In genomic region chr1:149936076-149936991, GRCh38 we compare ENCODE assay signal across 8 cellular contexts. TPM values are rescaled to one million over a fixed set of nuclear protein-coding genes. Genes with fewer than 3 reads are reported as not detected.
A peak's percentile ranks its signal among the peaks of the same experiment; 100 is the strongest.
DNase-seq lines count a peak whose midpoint lies in the region; ATAC-seq, FAIRE-seq and TF ChIP-seq lines count a peak whose summit lies in the region.

Gene MTMR11, minus strand, starts transcription at chr1:149936879. Its CDS starts 232 bp downstream, at chr1:149936647.

- H3K9ac ChIP-seq in GM12878 (ENCODE audit: control insufficient read depth, insufficient read depth, low read length): peak within 1 kb of the TSS; percentile 25; the same call in 1 of the 2 replicates
- peak within 1 kb of the TSS; percentile 81 to 85 for H3K9ac ChIP-seq in stomach smooth muscle (ENCODE audit: low read length in 2 of 2)

- H3K27ac ChIP-seq in GM12878 (ENCODE audit: control insufficient read depth, insufficient read depth) (no peak within 1 kb of the TSS; the same call in 1 of the 2 replicates), stomach smooth muscle (ENCODE audit: low read length) (peak within 1 kb of the TSS; percentile 80)

- ATAC-seq in GM12878 (peak; percentile 25; the same call in 1 of the 3 replicates), GM18873 (IDR thresholded peaks at IDR 0.05; ENCODE audit: low FRiP score, unreplicated experiment) (no peak), GM18505 (IDR thresholded peaks at IDR 0.05; ENCODE audit: unreplicated experiment) (no peak)

- FAIRE-seq in HTR-8/SVneo (lab: Jason Lieb, UNC): no peak
- FAIRE-seq in GM12878 (lab: Jason Lieb, UNC): no peak

- H3K9me3 ChIP-seq in GM12878 (replicated peaks; ENCODE audit: control insufficient read depth, insufficient read depth, low read length): no peaks in the 10 kb centered on the region
- H3K9me3 ChIP-seq in stomach smooth muscle (ENCODE audit: control insufficient read depth in 2 of 2, low read length in 2 of 2): no peaks in the 10 kb centered on the region

- no peaks in the 10 kb centered on the region for H3K79me2 ChIP-seq in GM12878 (ENCODE audit: control insufficient read depth, insufficient read depth, low read length)

- RAD21 ChIA-PET in GM12878 (lab: Charles Lee; ENCODE audit: unreplicated experiment): no interaction called here

- no TSS peak for BruUV-seq in GM12878 (replicated peaks; lab: Mats Ljungman, UMichigan)

- intact Hi-C loops in GM12878 (cut with micrococcal nuclease; ENCODE audit: unreplicated experiment): no loop called here

- H3K36me3 ChIP-seq in GM12878 (ENCODE audit: control insufficient read depth in 2 of 2, insufficient read depth in 2 of 2, low read length in 1 of 2) (no peaks in the 10 kb centered on the region), stomach smooth muscle (ENCODE audit: control insufficient read depth in 2 of 2, insufficient read depth in 2 of 2, low read length in 2 of 2) (peaks cover 7 to 16% of the 10 kb centered on the region in 2 donors)

- CTCF ChIA-PET in AG04449 (lab: Yijun Ruan, JAX) (interaction anchor here (1.2 to 1.7 kb wide), 3 partner anchors 26 to 48 kb away, joined by 3 to 5 read pairs (median 3); no protein-coding TSS in a partner anchor), GM12878 (lab: Yijun Ruan, JAX) (interaction anchor here (0.6 to 2.0 kb wide), 2 partner anchors 8 to 137 kb away, joined by 3 to 5 read pairs; partner anchors contain the start of gene SF3B4)

- H3K27me3 ChIP-seq in GM12878 (replicated peaks in 1 of 2; ENCODE audit: control insufficient read depth in 2 of 2, insufficient read depth in 2 of 2, low read length in 1 of 2): no peaks in the 10 kb centered on the region
- H3K27me3 ChIP-seq in stomach smooth muscle (ENCODE audit: control insufficient read depth in 1 of 2, insufficient read depth in 2 of 2, low read length in 2 of 2): no peaks in the 10 kb centered on the region

- H3K4me1 ChIP-seq in GM12878 (ENCODE audit: control insufficient read depth, insufficient read depth, low read length) (peaks cover 20% of the 10 kb centered on the region), stomach smooth muscle (ENCODE audit: control insufficient read depth, insufficient read depth, low read length) (peaks cover 46% of the 10 kb centered on the region)

- in situ Hi-C loops in GM12878 (cut with MboI): no loop called here

- no peak for TF ChIP-seq EP300 in GM12878 (IDR thresholded peaks at IDR 0.05; ENCODE audit: borderline replicate concordance in 1 of 2, control insufficient read depth in 1 of 2, low read depth in 2 of 2, low read length in 2 of 2)

- H4K20me1 ChIP-seq in GM12878 (ENCODE audit: control insufficient read depth, insufficient read depth): no peaks in the 10 kb centered on the region

- TF ChIP-seq CTCF in AG04449 (IDR thresholded peaks at IDR 0.05; ENCODE audit: insufficient read depth, low read length, missing control alignments): no peak
- TF ChIP-seq CTCF in GM12878 (IDR thresholded peaks at IDR 0.05 in 2 of 3, conservative IDR thresholded peaks at IDR 0.05 in 1 of 3; ENCODE audit: control insufficient read depth in 2 of 3, extremely low read depth in 1 of 3, insufficient read depth in 1 of 3, low read depth in 3 of 3, low read length in 3 of 3): no peak

- DNase-seq in AG04449 (ENCODE audit: low read depth, low spot score) (no peak), HTR-8/SVneo (ENCODE audit: insufficient read length, low spot score) (peak; percentile 39), GM12878 (ENCODE audit: low read depth, low spot score) (no peak), inferior parietal cortex (ENCODE audit: extremely low spot score) (peak; percentile 51), NCI-H1436 treated with DMSO at 0.1 percent for 48 hours (lab: John Stamatoyannopoulos, UW) (no peak)

- SMC1A ChIA-PET in GM12878 (lab: Charles Lee; ENCODE audit: uncharacterized antibody, unreplicated experiment): interaction anchor here (2.6 kb wide), 1 partner anchor 7 kb away, joined by 14 read pairs; no protein-coding TSS in a partner anchor

- no peak for TF ChIP-seq POLR2A in GM12878 (IDR thresholded peaks at IDR 0.05; ENCODE audit: low read depth, low read length)
- no peak for TF ChIP-seq POLR2A in GM18505 (IDR thresholded peaks at IDR 0.05; ENCODE audit: borderline replicate concordance, extremely low read depth, insufficient read depth, insufficient read length)

- peak within 1 kb of the TSS; percentile 62 for H3K4me2 ChIP-seq in GM12878 (ENCODE audit: control insufficient read depth, insufficient read depth)

- 65% methylated on average over 19 of the region's 19 CpGs for WGBS in GM12878 (ENCODE audit: insufficient coverage, insufficient replicate concordance, low lambda C conversion rate, missing lambda C conversion rate)

- POLR2A ChIA-PET in AG04449 (lab: Yijun Ruan, JAX): interaction anchor here (1.3 kb wide), 1 partner anchor 49 kb away, joined by 4 read pairs; a partner anchor contains a TSS
- POLR2A ChIA-PET in GM12878 (lab: Charles Lee): interaction anchor here (4.0 kb wide), 1 partner anchor 7 kb away, joined by 26 read pairs; no protein-coding TSS in a partner anchor

- H2AFZ ChIP-seq in GM12878 (ENCODE audit: control insufficient read depth, low read depth, low read length): peak within 1 kb of the TSS; percentile 30; the same call in 1 of the 2 replicates

- H3K4me3 ChIP-seq in AG04449 (ENCODE audit: low read depth, low read length) (peak within 1 kb of the TSS; percentile 85), GM12878 (no peak within 1 kb of the TSS), stomach smooth muscle (ENCODE audit: low read length in 2 of 2) (peak within 1 kb of the TSS; percentile 72 to 92)

- no peak for TF ChIP-seq RAD21 in GM12878 (IDR thresholded peaks at IDR 0.05; ENCODE audit: insufficient read depth, low read depth, low read length)

TF ChIP-seq in GM12878, 131 proteins besides CTCF, POLR2A, EP300 and RAD21:
- TF ChIP-seq BCL11A (IDR thresholded peaks at IDR 0.05; ENCODE audit: low read depth, low read length) (no peak), IKZF2 (IDR thresholded peaks at IDR 0.05) (no peak), PRDM15 (CRISPR knock-in tag; IDR thresholded peaks at IDR 0.05) (no peak), POLR2AphosphoS5 (IDR thresholded peaks at IDR 0.05; ENCODE audit: low read length) (no peak)

RNA-seq across cellular contexts. Expression of gene MTMR11, which starts in this region (rescaled TPM):
- 2.2 and 3.4 TPM in 2 replicates for total RNA-seq in GM12878 (2013; cell fraction: nucleolus; rRNA removed)
- 0.51 and 0.71 TPM in 2 replicates for total RNA-seq in GM12878 (2014; rRNA removed)
- 0.51 and 0.58 TPM in 2 replicates for total RNA-seq in GM12878 (2014; rRNA removed; fragmentation: Illumina TruSeq; extraction: Trizol)
- 0.45 and 1.1 TPM in 2 replicates for total RNA-seq in GM12878 (2021)
- polyA plus RNA-seq in GM12878 (2011; ENCODE audit: low read depth): 0.14 TPM
- 0.46 and 0.52 TPM in 2 replicates for polyA plus RNA-seq in GM12878 (2011; rRNA removed)
- polyA plus RNA-seq in GM12878 (2011; cell fraction: cytosol; rRNA removed): 0.17 and 0.70 TPM in 2 replicates
- 2.7 and 3.2 TPM in 2 replicates for polyA plus RNA-seq in GM12878 (2011; cell fraction: nucleus; rRNA removed)
- polyA plus RNA-seq in GM12878 (2012): 0.35 and 0.39 TPM in 2 replicates
- 0.97 and 1.5 TPM in 2 replicates for polyA plus RNA-seq in GM12878 (2014; fragmentation: Illumina TruSeq; extraction: Trizol)
- under 1 TPM; 0.35 to 0.84 TPM for polyA plus RNA-seq in GM12878 (2014; fragmentation: Nextera tagmentation; extraction: Ambion mirVana)
- 0.95 and 1.1 TPM in 2 replicates for polyA plus RNA-seq in GM12878 (2014; rRNA removed)
- under 1 TPM; 0.70 to 0.77 TPM for polyA plus RNA-seq in GM12878 (2016; fragmentation: Nextera tagmentation; extraction: Ambion mirVana)
- polyA minus RNA-seq in GM12878 (2011; rRNA and poly(A)+ RNA removed): 0.51 and 0.57 TPM in 2 replicates
- polyA minus RNA-seq in GM12878 (2011; cell fraction: cytosol; rRNA and poly(A)+ RNA removed): not detected in 2 replicates
- 1.1 and 1.3 TPM in 2 replicates for polyA minus RNA-seq in GM12878 (2011; cell fraction: nucleus; rRNA and poly(A)+ RNA removed)

Comparison
In these comparisons a context has a peak if more than half of its experiments do, and no peak if none do; other contexts are left out.
1. DNase-seq: peak in HTR-8/SVneo (single experiment) and inferior parietal cortex (single experiment); none in AG04449 (single experiment), GM12878 (single experiment) and NCI-H1436 treated with DMSO at 0.1 percent for 48 hours (single experiment).